Comparison of ENCODE assay signal across 1 cellular context in genomic region chr15:42156266-42156922, GRCh38.
TF ChIP-seq lines count a peak whose summit lies in the region.

A gene with protein sequence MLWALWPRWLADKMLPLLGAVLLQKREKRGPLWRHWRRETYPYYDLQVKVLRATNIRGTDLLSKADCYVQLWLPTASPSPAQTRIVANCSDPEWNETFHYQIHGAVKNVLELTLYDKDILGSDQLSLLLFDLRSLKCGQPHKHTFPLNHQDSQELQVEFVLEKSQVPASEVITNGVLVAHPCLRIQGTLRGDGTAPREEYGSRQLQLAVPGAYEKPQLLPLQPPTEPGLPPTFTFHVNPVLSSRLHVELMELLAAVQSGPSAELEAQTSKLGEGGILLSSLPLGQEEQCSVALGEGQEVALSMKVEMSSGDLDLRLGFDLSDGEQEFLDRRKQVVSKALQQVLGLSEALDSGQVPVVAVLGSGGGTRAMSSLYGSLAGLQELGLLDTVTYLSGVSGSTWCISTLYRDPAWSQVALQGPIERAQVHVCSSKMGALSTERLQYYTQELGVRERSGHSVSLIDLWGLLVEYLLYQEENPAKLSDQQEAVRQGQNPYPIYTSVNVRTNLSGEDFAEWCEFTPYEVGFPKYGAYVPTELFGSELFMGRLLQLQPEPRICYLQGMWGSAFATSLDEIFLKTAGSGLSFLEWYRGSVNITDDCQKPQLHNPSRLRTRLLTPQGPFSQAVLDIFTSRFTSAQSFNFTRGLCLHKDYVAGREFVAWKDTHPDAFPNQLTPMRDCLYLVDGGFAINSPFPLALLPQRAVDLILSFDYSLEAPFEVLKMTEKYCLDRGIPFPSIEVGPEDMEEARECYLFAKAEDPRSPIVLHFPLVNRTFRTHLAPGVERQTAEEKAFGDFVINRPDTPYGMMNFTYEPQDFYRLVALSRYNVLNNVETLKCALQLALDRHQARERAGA (minus strand): TSS chr15:42156636. CDS start chr15:42156549, 87 bp downstream.

TF ChIP-seq in K562, 482 proteins besides CTCF, POLR2A, EP300 and RAD21 (continued from another document):
- TF ChIP-seq, protein P1, sequence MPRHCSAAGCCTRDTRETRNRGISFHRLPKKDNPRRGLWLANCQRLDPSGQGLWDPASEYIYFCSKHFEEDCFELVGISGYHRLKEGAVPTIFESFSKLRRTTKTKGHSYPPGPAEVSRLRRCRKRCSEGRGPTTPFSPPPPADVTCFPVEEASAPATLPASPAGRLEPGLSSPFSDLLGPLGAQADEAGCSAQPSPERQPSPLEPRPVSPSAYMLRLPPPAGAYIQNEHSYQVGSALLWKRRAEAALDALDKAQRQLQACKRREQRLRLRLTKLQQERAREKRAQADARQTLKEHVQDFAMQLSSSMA (CRISPR knock-in tag; IDR thresholded peaks at IDR 0.05) = no peak
